Comparison of ENCODE assay signal across 12 cellular contexts in the genomic region with DNA sequence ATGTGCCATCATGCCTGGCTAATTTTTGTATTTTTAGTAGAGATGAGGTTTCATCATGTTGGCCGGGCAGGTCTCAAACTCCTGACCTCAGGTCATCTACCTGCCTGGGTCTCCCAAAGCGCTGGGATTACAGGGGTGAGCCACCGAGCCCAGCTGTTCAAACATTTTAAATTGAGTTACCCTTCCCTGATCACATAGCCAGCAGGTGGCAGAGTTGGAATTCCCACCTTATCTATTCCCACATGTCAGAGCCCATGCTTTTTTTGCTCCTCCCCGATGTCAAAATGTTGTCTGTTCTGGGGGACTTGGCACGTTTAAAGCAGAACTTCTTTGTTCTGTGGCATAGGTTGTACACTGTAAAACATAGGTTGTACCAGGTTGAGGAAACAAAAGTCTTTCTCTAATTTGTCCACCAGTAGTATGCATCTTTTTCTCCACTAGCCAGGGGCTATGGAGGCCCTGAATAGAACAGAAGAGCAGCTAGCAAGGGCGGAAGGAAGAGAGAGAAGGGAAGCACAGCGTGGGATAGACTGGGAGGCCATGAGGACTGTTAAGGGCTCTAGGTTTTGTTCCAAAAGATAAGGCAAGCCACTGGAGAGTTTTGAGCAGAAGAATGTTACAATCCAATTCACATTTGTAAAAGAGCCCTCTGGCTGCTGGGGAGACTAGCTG.
DNase-seq lines count a peak whose midpoint lies in the region; ATAC-seq and TF ChIP-seq lines count a peak whose summit lies in the region.
"Had no signal": no experiment of that assay in that cellular context is flagged by ENCODE, and none has a peak within 500 bp of the region (broad histone marks: within the 10 kb centered on the region; RNA-seq: fewer than 3 reads in every experiment).

No MANE protein-coding gene starts in this region.

- in situ Hi-C loops in astrocyte of the spinal cord (cut with HindIII; ENCODE audit: low sequenced_read_pairs): no loop called here

- no peak for ATAC-seq in HG02870 (IDR thresholded peaks at IDR 0.05; ENCODE audit: unreplicated experiment)

- H3K4me2 ChIP-seq in Loucy (ENCODE audit: low read depth, low read length, poor library complexity, severe bottlenecking): no peak overlapping the region

- no peaks in the 10 kb centered on the region for H3K4me1 ChIP-seq in Loucy (ENCODE audit: insufficient read depth, low read length, poor library complexity, severe bottlenecking)
- H3K4me1 ChIP-seq: thyroid gland had no signal

- no peaks in the 10 kb centered on the region for H3F3A ChIP-seq in Loucy (ENCODE audit: low read depth)

- peak; percentile 39 for TF ChIP-seq CTCF in AG09309 (IDR thresholded peaks at IDR 0.05; ENCODE audit: control insufficient read depth, insufficient read depth, low read depth, low read length, missing control alignments)
- TF ChIP-seq CTCF in Loucy (conservative IDR thresholded peaks at IDR 0.05; ENCODE audit: low read length): peak; percentile 26; the same call in 1 of the 2 replicates
- TF ChIP-seq CTCF in astrocyte of the spinal cord (IDR thresholded peaks at IDR 0.05; ENCODE audit: low read depth, low read length): peak; percentile 28

- no peaks in the 10 kb centered on the region for H3K27me3 ChIP-seq in Loucy (ENCODE audit: insufficient read depth, low read length, poor library complexity, severe bottlenecking)
- H3K27me3 ChIP-seq: thyroid gland had no signal

- no peak for DNase-seq in AG09309 (ENCODE audit: low read depth)
- DNase-seq in astrocyte of the spinal cord (ENCODE audit: low read depth, low spot score): no peak
- peak; percentile 50 for DNase-seq in iPS-NIHi11 (ENCODE audit: low spot score)
- no peak for DNase-seq in COLO668 (lab: John Stamatoyannopoulos, UW; ENCODE audit: unreplicated experiment)
- DNase-seq in 8988T: no peak
- DNase-seq in kidney glomerular epithelial cell (lab: John Stamatoyannopoulos, UW): no peak
- DNase-seq: activated gamma-delta T cell; CD4-positive, CD25-positive, alpha-beta regulatory T cell; stimulated activated CD4-positive, alpha-beta T cell treated with anti-CD3 and anti-CD28 coated beads, Interleukin-4, amount 100 ng/mL, for 1 hour; thyroid gland had no signal

- no peaks in the 10 kb centered on the region for H3K36me3 ChIP-seq in Loucy (ENCODE audit: insufficient read depth, low read length)
- H3K36me3 ChIP-seq: thyroid gland had no signal

- no peak overlapping the region for H3K4me3 ChIP-seq in AG09309 (ENCODE audit: control insufficient read depth, low read depth, low read length)
- no peak overlapping the region for H3K4me3 ChIP-seq in Loucy (ENCODE audit: low read length, poor library complexity, severe bottlenecking)
- no peak overlapping the region for H3K4me3 ChIP-seq in astrocyte of the spinal cord (ENCODE audit: low read depth, low read length)
- H3K4me3 ChIP-seq: thyroid gland had no signal

- no peaks in the 10 kb centered on the region for H4K20me1 ChIP-seq in Loucy (ENCODE audit: insufficient read depth, low read length, poor library complexity, severe bottlenecking)

- H2AFZ ChIP-seq in Loucy (ENCODE audit: low read length): no peak overlapping the region

- no peaks in the 10 kb centered on the region for H3K79me2 ChIP-seq in Loucy (ENCODE audit: insufficient read depth, low read length)

- H3K9ac ChIP-seq in Loucy (ENCODE audit: low read depth, low read length, poor library complexity, severe bottlenecking): no peak overlapping the region

- H3K9me2 ChIP-seq in Loucy (replicated peaks; ENCODE audit: low read depth, low read length): no peaks in the 10 kb centered on the region

- no peaks in the 10 kb centered on the region for H3K9me3 ChIP-seq in Loucy (ENCODE audit: insufficient read depth, low read depth, low read length)
- H3K9me3 ChIP-seq: thyroid gland had no signal
